ENCODE assay signal across 29 cellular contexts in genomic region chr20:41334036-41334435, GRCh38. TPM values are rescaled to one million over a fixed set of nuclear protein-coding genes. Genes with fewer than 3 reads are reported as not detected.
DNase-seq lines count a peak whose midpoint lies in the region; ATAC-seq and TF ChIP-seq lines count a peak whose summit lies in the region.
"Had no signal": no experiment of that assay in that cellular context is flagged by ENCODE, and none has a peak within 500 bp of the region (broad histone marks: within the 10 kb centered on the region; RNA-seq: fewer than 3 reads in every experiment).

No MANE protein-coding gene starts in this region.

- H3K4me2 ChIP-seq in fibroblast of lung (ENCODE audit: extremely low read depth, insufficient read depth, low read length) = no peak overlapping the region
- no peak overlapping the region for H3K4me2 ChIP-seq in parathyroid adenoma (ENCODE audit: low read length)
- H3K4me2 ChIP-seq: A549, PC-9 had no signal

- no peak for ATAC-seq in HG02798 (IDR thresholded peaks at IDR 0.05; ENCODE audit: poor library complexity, unreplicated experiment)
- ATAC-seq: A549, mucosa of descending colon had no signal

- no peak for TF ChIP-seq CTCF in left ventricle myocardium inferior (IDR thresholded peaks at IDR 0.05; ENCODE audit: borderline replicate concordance)
- no peak for TF ChIP-seq CTCF in fibroblast of lung (conservative IDR thresholded peaks at IDR 0.05 in 1 of 2, IDR thresholded peaks at IDR 0.05 in 1 of 2; ENCODE audit: low read depth in 1 of 2, low read length in 2 of 2)
- TF ChIP-seq CTCF in parathyroid adenoma (IDR thresholded peaks at IDR 0.05) = no peak

- intact Hi-C loops in left ventricle myocardium inferior (cut with micrococcal nuclease) (no loop called here), cardiac septum (cut with DNase I) (no loop called here)

- H3K36me3 ChIP-seq in left ventricle myocardium inferior = no peaks in the 10 kb centered on the region
- no peaks in the 10 kb centered on the region for H3K36me3 ChIP-seq in fibroblast of lung (ENCODE audit: control insufficient read depth, insufficient read depth, low read length)
- H3K36me3 ChIP-seq in parathyroid adenoma (ENCODE audit: control insufficient read depth, insufficient read depth, low read length) = no peaks in the 10 kb centered on the region

- H3K27me3 ChIP-seq in left ventricle myocardium inferior (ENCODE audit: low read depth) = no peaks in the 10 kb centered on the region
- H3K27me3 ChIP-seq in fibroblast of lung (ENCODE audit: control insufficient read depth, insufficient read depth, low read length) = no peaks in the 10 kb centered on the region
- no peaks in the 10 kb centered on the region for H3K27me3 ChIP-seq in parathyroid adenoma (ENCODE audit: control insufficient read depth, insufficient read depth, low read length)

- H3K9ac ChIP-seq in fibroblast of lung (ENCODE audit: insufficient read depth, low read length) = no peak overlapping the region
- H3K9ac ChIP-seq in parathyroid adenoma = no peak overlapping the region

- no peaks in the 10 kb centered on the region for H3K9me3 ChIP-seq in left ventricle myocardium inferior (replicated peaks)
- no peaks in the 10 kb centered on the region for H3K9me3 ChIP-seq in fibroblast of lung (ENCODE audit: control insufficient read depth, insufficient read depth, low read depth, low read length)
- no peaks in the 10 kb centered on the region for H3K9me3 ChIP-seq in parathyroid adenoma (ENCODE audit: control insufficient read depth, low read length)
- H3K9me3 ChIP-seq: A549, mucosa of descending colon had no signal

- H4K20me1 ChIP-seq in fibroblast of lung (ENCODE audit: control insufficient read depth, extremely low read depth, insufficient read depth, low read length) = no peaks in the 10 kb centered on the region

- H3K27ac ChIP-seq in left ventricle myocardium inferior (replicated peaks) (peak overlapping the region; percentile 60), fibroblast of lung (ENCODE audit: insufficient read depth, low read length) (peak overlapping the region; percentile 40), parathyroid adenoma (peak overlapping the region; percentile 71)
- H3K27ac ChIP-seq: A549, PC-9, VCaP had no signal

- H2AFZ ChIP-seq in fibroblast of lung (ENCODE audit: low read length) (peak overlapping the region; percentile 79), parathyroid adenoma (no peak overlapping the region)
- H2AFZ ChIP-seq: PC-9 had no signal

- no peaks in the 10 kb centered on the region for H3K79me2 ChIP-seq in fibroblast of lung (ENCODE audit: control insufficient read depth, insufficient read depth, low read length)
- no peaks in the 10 kb centered on the region for H3K79me2 ChIP-seq in parathyroid adenoma

- H3K4me1 ChIP-seq in left ventricle myocardium inferior = peaks cover 30% of the 10 kb centered on the region
- H3K4me1 ChIP-seq in fibroblast of lung (ENCODE audit: control insufficient read depth, extremely low read depth, insufficient read depth, low read length) = peaks cover 14% of the 10 kb centered on the region
- H3K4me1 ChIP-seq in parathyroid adenoma = no peaks in the 10 kb centered on the region

- H3K4me3 ChIP-seq in left ventricle myocardium inferior = no peak overlapping the region
- H3K4me3 ChIP-seq in fibroblast of lung (replicated peaks in 1 of 4; ENCODE audit: control extremely low read depth in 1 of 4, insufficient read depth in 1 of 4, low read depth in 3 of 4, low read length in 4 of 4) = no peak overlapping the region
- no peak overlapping the region for H3K4me3 ChIP-seq in parathyroid adenoma (ENCODE audit: low read depth, low read length)
- H3K4me3 ChIP-seq: A549, lung, mucosa of descending colon, PC-9 had no signal

- DNase-seq in left ventricle myocardium inferior = no peak
- DNase-seq in cardiac septum (ENCODE audit: low spot score) = no peak
- no peak for DNase-seq in fibroblast of lung (ENCODE audit: low read depth in 2 of 2)
- no peak for DNase-seq in COR-L47 (lab: John Stamatoyannopoulos, UW)
- no peak for DNase-seq in inferior parietal cortex (ENCODE audit: extremely low spot score)
- no peak for DNase-seq in NCI-H510A treated with DMSO at 0.1 percent for 48 hours (lab: John Stamatoyannopoulos, UW)
- DNase-seq: activated CD4-positive, alpha-beta T cell treated with anti-CD3 and anti-CD28 coated beads for 48 hours; activated CD8-positive, alpha-beta memory T cell treated with anti-CD3 and anti-CD28 coated beads for 24 hours; activated T-cell treated with anti-CD3 and anti-CD28 coated beads for 4 hours; AML-193; amniotic stem cell; CD4-positive, alpha-beta T cell; HCEC 1CT; mucosa of descending colon; MV-4-11; NCI-H1436; NCI-H2081; NCI-H2227 treated with DMSO at 0.1 percent for 48 hours; NCI-H526 treated with DMSO at 0.1 percent for 48 hours; PC-9; SHP77; stimulated activated CD4-positive, alpha-beta T cell treated with anti-CD3 and anti-CD28 coated beads, Interleukin-4, amount 100 ng/mL, for 4 hours had no signal

RNA-seq across cellular contexts. Expression of gene LPIN3, which starts 6.6 kb away (rescaled TPM):
- total RNA-seq in left ventricle myocardium inferior = 19.9 TPM
- 26.9 TPM for total RNA-seq in cardiac septum
- total RNA-seq in fibroblast of lung = 3.1 and 5.1 TPM in 2 replicates
- polyA plus RNA-seq in fibroblast of lung = 3.0 and 4.7 TPM in 2 replicates
- polyA plus RNA-seq in fibroblast of lung (2012) = 4.4 and 6.7 TPM in 2 replicates
- 8.4 and 14.7 TPM in 2 replicates for polyA minus RNA-seq in fibroblast of lung (ENCODE audit: low replicate concordance)

RNA-seq across cellular contexts. Expression of gene ZHX3, which starts 16.5 kb away (rescaled TPM):
- total RNA-seq in left ventricle myocardium inferior (34.6 TPM), cardiac septum (33.2 TPM), fibroblast of lung (15.9 and 27.7 TPM in 2 replicates)
- 28.0 and 32.8 TPM in 2 replicates for polyA plus RNA-seq in fibroblast of lung
- 28.8 and 29.8 TPM in 2 replicates for polyA plus RNA-seq in fibroblast of lung (2012)
- polyA minus RNA-seq in fibroblast of lung (ENCODE audit: low replicate concordance) = 143 and 214 TPM in 2 replicates

RNA-seq across cellular contexts. Expression of gene EMILIN3, which starts 32.6 kb away (rescaled TPM):
- 4.2 TPM for total RNA-seq in left ventricle myocardium inferior
- 0.51 TPM for total RNA-seq in cardiac septum
- 0.17 TPM in 1 of 2 replicates, not detected in the other for total RNA-seq in fibroblast of lung
- polyA plus RNA-seq in fibroblast of lung = 0.05 and 0.06 TPM in 2 replicates
- polyA plus RNA-seq in fibroblast of lung (2012) = 0.06 and 0.10 TPM in 2 replicates
- not detected in 2 replicates for polyA minus RNA-seq in fibroblast of lung (ENCODE audit: low replicate concordance)
- total RNA-seq: LHCN-M2, PC-9, subcutaneous adipose tissue had no signal
